Comparison of ENCODE assay signal across 13 cellular contexts in genomic region chr2:67871696-67872320, GRCh38.
DNase-seq lines count a peak whose midpoint lies in the region; ATAC-seq and TF ChIP-seq lines count a peak whose summit lies in the region.
"Had no signal": no experiment of that assay in that cellular context is flagged by ENCODE, and none has a peak within 500 bp of the region (broad histone marks: within the 10 kb centered on the region; RNA-seq: fewer than 3 reads in every experiment).

No MANE protein-coding gene starts in this region.

- WGBS in mesodermal cell (ENCODE audit: insufficient coverage in 2 of 2), 2 experiments = 62 to 80% methylated on average over 7 to 8 of the region's 10 CpGs

- H3K4me1 ChIP-seq in mesodermal cell (ENCODE audit: control insufficient read depth, insufficient read depth, low read length, poor library complexity, severe bottlenecking) (peaks cover 16% of the 10 kb centered on the region), lower lobe of right lung (no peaks in the 10 kb centered on the region)

- H3K9me3 ChIP-seq in mesodermal cell (ENCODE audit: control insufficient read depth, low read length) (no peaks in the 10 kb centered on the region), lower lobe of right lung (no peaks in the 10 kb centered on the region)

- DNase-seq in NOMO-1 treated with DMSO at 0.1 percent for 48 hours (lab: John Stamatoyannopoulos, UW; ENCODE audit: unreplicated experiment) = peak; percentile 16
- DNase-seq in NOMO-1 treated with dmso at 0.1 percent for 144 hours (lab: John Stamatoyannopoulos, UW; ENCODE audit: unreplicated experiment) = no peak
- DNase-seq in brain microvascular endothelial cell = peak; percentile 58
- no peak for DNase-seq in left ventricle myocardium superior
- no peak for DNase-seq in NCI-H82 treated with DMSO at 0.1 percent for 48 hours (lab: John Stamatoyannopoulos, UW; ENCODE audit: unreplicated experiment)
- no peak for DNase-seq in NCI-H2029 (lab: John Stamatoyannopoulos, UW)
- DNase-seq in lower lobe of right lung = no peak
- DNase-seq: activated naive CD4-positive, alpha-beta T cell treated with anti-CD3 and anti-CD28 coated beads, Interleukin-2, amount 50 U/mL, for 16 hours; immature natural killer cell; occipital lobe had no signal

- H3K4me3 ChIP-seq in brain microvascular endothelial cell (ENCODE audit: low read depth, low read length) (no peak overlapping the region), mesodermal cell (ENCODE audit: extremely low read depth, insufficient read depth, low read length, poor library complexity, severe bottlenecking) (no peak overlapping the region), lower lobe of right lung (no peak overlapping the region)
- H3K4me3 ChIP-seq: SK-N-MC had no signal

- in situ Hi-C loops in brain microvascular endothelial cell (cut with HindIII; ENCODE audit: low pct_ligation_motif_present, low sequenced_read_pairs) = no loop called here

- H3K27me3 ChIP-seq in brain microvascular endothelial cell (replicated peaks) (no peaks in the 10 kb centered on the region), lower lobe of right lung (ENCODE audit: low read depth) (no peaks in the 10 kb centered on the region)

- no peaks in the 10 kb centered on the region for H3K36me3 ChIP-seq in brain microvascular endothelial cell (replicated peaks)
- H3K36me3 ChIP-seq in mesodermal cell (ENCODE audit: control insufficient read depth, insufficient read depth, low read length) = no peaks in the 10 kb centered on the region
- no peaks in the 10 kb centered on the region for H3K36me3 ChIP-seq in lower lobe of right lung

- intact Hi-C loops in left ventricle myocardium superior (cut with micrococcal nuclease) (no loop called here), lower lobe of right lung (cut with DNase I) (no loop called here)

- peak overlapping the region; percentile 12 for H3K27ac ChIP-seq in brain microvascular endothelial cell
- H3K27ac ChIP-seq in mesodermal cell (ENCODE audit: low read depth, low read length, severe bottlenecking) = peak overlapping the region; percentile 55
- H3K27ac ChIP-seq in lower lobe of right lung = no peak overlapping the region
- H3K27ac ChIP-seq: 22Rv1, SK-N-MC had no signal

- TF ChIP-seq CTCF in brain microvascular endothelial cell (IDR thresholded peaks at IDR 0.05; ENCODE audit: low read depth, low read length, missing control alignments) = no peak
- TF ChIP-seq CTCF in lower lobe of right lung (IDR thresholded peaks at IDR 0.05) = no peak

- no peak for ATAC-seq in left ventricle myocardium superior
- no peak for ATAC-seq in lower lobe of right lung

Comparison
In these comparisons a context has a peak if more than half of its experiments do, and no peak if none do; other contexts are left out.
1. DNase-seq: peak in NOMO-1 treated with DMSO at 0.1 percent for 48 hours (single experiment) and brain microvascular endothelial cell (single experiment); none in NOMO-1 treated with dmso at 0.1 percent for 144 hours (single experiment), left ventricle myocardium superior (single experiment), NCI-H82 treated with DMSO at 0.1 percent for 48 hours (single experiment), NCI-H2029 (single experiment) and lower lobe of right lung (single experiment).